In genomic region chr6:97215157-97215769, GRCh38 we compare ENCODE assay signal across 8 cellular contexts.
A peak's percentile ranks its signal among the peaks of the same experiment; 100 is the strongest.
DNase-seq lines count a peak whose midpoint lies in the region; ATAC-seq and TF ChIP-seq lines count a peak whose summit lies in the region.

No MANE protein-coding gene starts in this region.

- H3K27me3 ChIP-seq in AG04450 (ENCODE audit: control insufficient read depth, insufficient read depth, low read length) (no peaks in the 10 kb centered on the region), RWPE2 (ENCODE audit: insufficient read depth, poor library complexity, severe bottlenecking) (no peaks in the 10 kb centered on the region), trophoblast cell (ENCODE audit: insufficient read depth, low read length) (no peaks in the 10 kb centered on the region)

- H3K36me3 ChIP-seq in RWPE2 (ENCODE audit: low read depth): peaks cover 18% of the 10 kb centered on the region
- H3K36me3 ChIP-seq in trophoblast cell (ENCODE audit: control insufficient read depth in 1 of 2, insufficient read depth in 2 of 2, low read length in 2 of 2): no peaks in the 10 kb centered on the region

- WGBS in trophoblast cell (ENCODE audit: extremely low coverage, insufficient coverage, insufficient read length): no CpG with 5 or more reads among the region's 6 CpGs

- H3K4ac ChIP-seq in trophoblast cell (ENCODE audit: low read depth, low read length): no peak overlapping the region

- TF ChIP-seq CTCF in AG04450 (IDR thresholded peaks at IDR 0.05; ENCODE audit: low read depth, low read length): peak; percentile 76
- TF ChIP-seq CTCF in RWPE2 (IDR thresholded peaks at IDR 0.05; ENCODE audit: poor library complexity, severe bottlenecking): peak; percentile 25

- no peak overlapping the region for H2AK5ac ChIP-seq in trophoblast cell (ENCODE audit: low read length)

- H3K14ac ChIP-seq in trophoblast cell (ENCODE audit: low read length): no peak overlapping the region

- H3K4me1 ChIP-seq in RWPE2 (ENCODE audit: insufficient read depth, poor library complexity, severe bottlenecking) (no peaks in the 10 kb centered on the region), trophoblast cell (ENCODE audit: control insufficient read depth in 1 of 2, insufficient read depth in 2 of 2, low read length in 2 of 2) (no peaks in the 10 kb centered on the region)

- no peak overlapping the region for H4K8ac ChIP-seq in trophoblast cell (ENCODE audit: low read depth, low read length)

- POLR2A ChIA-PET in AG04450 (lab: Yijun Ruan, JAX): interaction anchor here (0.5 kb wide), 1 partner anchor 26 kb away, joined by 4 read pairs; no protein-coding TSS in a partner anchor

- no peak overlapping the region for H2BK5ac ChIP-seq in trophoblast cell (ENCODE audit: low read depth, low read length, poor library complexity)

- H2BK12ac ChIP-seq in trophoblast cell (ENCODE audit: low read length): no peak overlapping the region

- DNase-seq in AG04450 (ENCODE audit: low read depth, low spot score): peak; percentile 29
- DNase-seq in H4 (ENCODE audit: low spot score): peak; percentile 25
- DNase-seq in RWPE2 (ENCODE audit: low spot score): no peak
- peak; percentile 88 for DNase-seq in fibroblast of peridontal ligament (ENCODE audit: extremely low read depth)
- DNase-seq in trophoblast cell: peak; percentile 26 to 70
- DNase-seq in activated CD4-positive, alpha-beta T cell treated with anti-CD3 and anti-CD28 coated beads for 1 hour: no peak

- H3K27ac ChIP-seq in AG04450 (ENCODE audit: low read depth, low read length): no peak overlapping the region
- no peak overlapping the region for H3K27ac ChIP-seq in RWPE2 (ENCODE audit: poor library complexity, severe bottlenecking)
- H3K27ac ChIP-seq in trophoblast cell (ENCODE audit: low read depth, low read length): no peak overlapping the region

- no peaks in the 10 kb centered on the region for H3K79me1 ChIP-seq in trophoblast cell (ENCODE audit: low read length)

- H4K12ac ChIP-seq in trophoblast cell (ENCODE audit: low read depth, low read length): no peak overlapping the region

- no peak overlapping the region for H2BK120ac ChIP-seq in trophoblast cell (ENCODE audit: insufficient read depth, low read length, poor library complexity)

- no peaks in the 10 kb centered on the region for H3K79me2 ChIP-seq in trophoblast cell (ENCODE audit: control insufficient read depth, insufficient read depth, low read length, poor library complexity)

- H3K4me3 ChIP-seq in AG04450 (ENCODE audit: low read depth, low read length) (no peak overlapping the region), RWPE2 (ENCODE audit: severe bottlenecking) (no peak overlapping the region), trophoblast cell (ENCODE audit: low read depth, low read length) (no peak overlapping the region)

- ATAC-seq in RWPE2 (ENCODE audit: low read depth) (peak; percentile 50; the same call in 1 of the 3 replicates), GM18517 (IDR thresholded peaks at IDR 0.05; ENCODE audit: unreplicated experiment) (no peak), GM21390 (IDR thresholded peaks at IDR 0.05; ENCODE audit: unreplicated experiment) (no peak)

- H4K91ac ChIP-seq in trophoblast cell (ENCODE audit: low read depth, low read length): no peak overlapping the region

- CTCF ChIA-PET in AG04450 (lab: Charles Lee): interaction anchor here (0.6 to 4.6 kb wide), 73 partner anchors 11 to 1646 kb away, joined by 3 to 184 read pairs (median 4); no protein-coding TSS in a partner anchor

- H3K9ac ChIP-seq in trophoblast cell (ENCODE audit: low read length): no peak overlapping the region

- no peak overlapping the region for H3K18ac ChIP-seq in trophoblast cell (ENCODE audit: low read length)

- no peak overlapping the region for H3K23ac ChIP-seq in trophoblast cell (ENCODE audit: low read length)

- H2AFZ ChIP-seq in trophoblast cell (ENCODE audit: insufficient read depth, low read length, poor library complexity): no peak overlapping the region

- no peak overlapping the region for H3K4me2 ChIP-seq in trophoblast cell (ENCODE audit: low read length)

- H3K9me3 ChIP-seq in AG04450 (ENCODE audit: control insufficient read depth, insufficient read depth, low read length) (no peaks in the 10 kb centered on the region), RWPE2 (ENCODE audit: severe bottlenecking) (no peaks in the 10 kb centered on the region), trophoblast cell (ENCODE audit: insufficient read depth, low read depth, low read length) (no peaks in the 10 kb centered on the region)

Comparison
In these comparisons a context has a peak if more than half of its experiments do, and no peak if none do; other contexts are left out.
1. DNase-seq: peak in AG04450 (single experiment), H4 (single experiment), fibroblast of peridontal ligament (single experiment) and trophoblast cell (2 of 2); none in RWPE2 (single experiment) and activated CD4-positive, alpha-beta T cell treated with anti-CD3 and anti-CD28 coated beads for 1 hour (single experiment).